Comparison of ENCODE assay signal across 8 cellular contexts in the genomic region with DNA sequence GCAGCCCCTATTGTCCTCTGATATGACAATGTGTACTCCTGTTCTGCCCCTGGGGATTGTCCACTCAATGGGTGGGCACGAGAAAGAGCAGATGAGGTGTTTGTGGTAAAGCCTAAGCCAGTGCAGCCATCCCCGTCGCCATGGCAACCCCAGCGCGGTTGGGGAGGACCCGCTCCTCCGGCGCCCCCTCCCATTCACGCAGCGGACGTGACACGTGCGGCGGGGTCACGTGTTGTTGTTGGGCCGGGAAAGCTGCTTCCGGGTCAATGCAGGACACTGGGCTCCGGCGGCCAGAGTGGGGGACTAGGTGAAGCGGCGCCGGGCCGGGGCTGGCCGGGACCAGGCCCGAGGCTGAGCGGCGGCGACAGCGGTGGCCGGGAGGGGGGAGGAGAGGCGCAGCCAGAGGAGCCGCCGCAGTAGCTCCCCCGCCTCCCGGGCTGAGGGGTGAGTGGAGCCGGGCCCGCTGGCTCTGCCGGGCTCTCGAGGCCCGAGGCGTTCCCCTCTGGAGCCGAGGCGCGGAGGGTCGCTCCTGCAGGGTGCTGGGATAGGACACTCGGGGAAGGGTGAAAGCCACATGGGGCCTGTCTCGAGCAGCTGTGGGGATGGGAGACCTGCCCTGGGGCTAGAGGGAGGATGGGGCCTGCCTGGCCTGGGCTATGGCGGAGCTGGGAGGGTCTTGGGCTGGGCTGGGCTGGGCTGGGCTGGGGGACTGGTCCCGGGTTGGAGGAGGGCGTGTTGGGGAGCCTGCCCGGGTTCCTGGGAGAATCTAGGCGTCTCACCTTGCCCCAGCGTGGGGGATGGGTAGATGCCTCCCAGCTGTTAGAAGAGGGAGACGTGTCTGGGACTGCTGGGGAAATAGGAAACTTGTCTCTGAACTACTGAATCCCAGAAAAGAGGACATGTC. TPM values are rescaled to one million over a fixed set of nuclear protein-coding genes. Genes with fewer than 3 reads are reported as not detected.
DNase-seq lines count a peak whose midpoint lies in the region; ATAC-seq and TF ChIP-seq lines count a peak whose summit lies in the region.

A gene with protein sequence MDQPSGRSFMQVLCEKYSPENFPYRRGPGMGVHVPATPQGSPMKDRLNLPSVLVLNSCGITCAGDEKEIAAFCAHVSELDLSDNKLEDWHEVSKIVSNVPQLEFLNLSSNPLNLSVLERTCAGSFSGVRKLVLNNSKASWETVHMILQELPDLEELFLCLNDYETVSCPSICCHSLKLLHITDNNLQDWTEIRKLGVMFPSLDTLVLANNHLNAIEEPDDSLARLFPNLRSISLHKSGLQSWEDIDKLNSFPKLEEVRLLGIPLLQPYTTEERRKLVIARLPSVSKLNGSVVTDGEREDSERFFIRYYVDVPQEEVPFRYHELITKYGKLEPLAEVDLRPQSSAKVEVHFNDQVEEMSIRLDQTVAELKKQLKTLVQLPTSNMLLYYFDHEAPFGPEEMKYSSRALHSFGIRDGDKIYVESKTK (plus strand): TSS at position 255 of the 904 bp plus-strand sequence. CDS start 21,589 bp downstream, outside the sequence.

- H3K27ac ChIP-seq in coronary artery, result peak within 1 kb of the TSS; percentile 31 to 44

- H3K4me3 ChIP-seq in coronary artery, result peak within 1 kb of the TSS; percentile 96

- in situ Hi-C loops in GM18951 (cut with MboI; ENCODE audit: low sequenced_read_pairs, unreplicated experiment), result no loop called here

- TF ChIP-seq CTCF in AG09319 (IDR thresholded peaks at IDR 0.05; ENCODE audit: low read depth, low read length) (no peak), coronary artery (IDR thresholded peaks at IDR 0.05) (no peak)

- DNase-seq in AG09319 (ENCODE audit: extremely low read depth, low read depth) (peak; percentile 48), NCI-H345 treated with DMSO at 0.1 percent for 48 hours (lab: John Stamatoyannopoulos, UW; ENCODE audit: unreplicated experiment) (peak; percentile 65), coronary artery (ENCODE audit: low spot score) (peak; percentile 83), left lobe of liver (ENCODE audit: low spot score) (peak; percentile 88)
- DNase-seq in activated CD4-positive, alpha-beta T cell treated with anti-CD3 and anti-CD28 coated beads for 4 hours, result peak; percentile 80 to 83
- DNase-seq in stimulated activated CD4-positive, alpha-beta T cell treated with anti-CD3 and anti-CD28 coated beads, Interleukin-2, amount 100 ng/mL, for 4 hours (ENCODE audit: low read depth), result peak; percentile 78

- peak; percentile 91 for ATAC-seq in HG03196 (IDR thresholded peaks at IDR 0.05; ENCODE audit: unreplicated experiment)
- ATAC-seq in left lobe of liver, result peak; percentile 96

- peak; percentile 73 for TF ChIP-seq POLR2A in GM18951 (IDR thresholded peaks at IDR 0.05; ENCODE audit: extremely low read depth, insufficient read depth, insufficient read length)

RNA-seq across cellular contexts. Expression of the gene that starts here (rescaled TPM):
- 20.5 TPM for total RNA-seq in left lobe of liver

Comparison
In these comparisons a context has a peak if more than half of its experiments do, and no peak if none do; other contexts are left out.
1. Peak in every context shown above with its lines: DNase-seq, ATAC-seq, H3K4me3 ChIP-seq and H3K27ac ChIP-seq.